In genomic region chr16:1745181-1745899, GRCh38 we compare ENCODE assay signal across 11 cellular contexts. TPM values are rescaled to one million over a fixed set of nuclear protein-coding genes. Genes with fewer than 3 reads are reported as not detected.
A peak's percentile ranks its signal among the peaks of the same experiment; 100 is the strongest.
DNase-seq lines count a peak whose midpoint lies in the region; FAIRE-seq and TF ChIP-seq lines count a peak whose summit lies in the region.
"Had no signal": no experiment of that assay in that cellular context is flagged by ENCODE, and none has a peak within 500 bp of the region (broad histone marks: within the 10 kb centered on the region; RNA-seq: fewer than 3 reads in every experiment).

No MANE protein-coding gene starts in this region.

- H3K14ac ChIP-seq in trophoblast cell (ENCODE audit: low read length), result peak overlapping the region; percentile 81

- H3K27me3 Mint-ChIP-seq in activated CD4-positive, alpha-beta memory T cell treated with anti-CD3 and anti-CD28 coated beads, Interleukin-2, amount 10 ng/mL, durations not matched to agents 7 days and 5 days, result no peaks in the 10 kb centered on the region

- H3K9ac ChIP-seq in trophoblast cell (ENCODE audit: low read length), result no peak overlapping the region

- DNase-seq in EL (peak; percentile 97), RCC 7860 (ENCODE audit: low spot score) (peak; percentile 31), epithelial cell of esophagus (ENCODE audit: low read depth) (peak; percentile 57), trophoblast cell (peak; percentile 86 to 88), T-helper 9 cell (no peak), CD1c-positive myeloid dendritic cell (ENCODE audit: extremely low spot score) (no peak), GM12891 (ENCODE audit: insufficient read length, low spot score) (no peak)
- DNase-seq in activated CD4-positive, alpha-beta memory T cell treated with anti-CD3 and anti-CD28 coated beads, Interleukin-2, amount 10 ng/mL, durations not matched to agents 7 days and 5 days, result no peak
- DNase-seq: adrenal gland, NCI-H1930 had no signal

- H3K4me2 ChIP-seq in trophoblast cell (ENCODE audit: low read length), result peak overlapping the region; percentile 29

- H3K4me3 ChIP-seq in epithelial cell of esophagus (ENCODE audit: low read length), result no peak overlapping the region
- H3K4me3 ChIP-seq in trophoblast cell (ENCODE audit: low read depth, low read length), result no peak overlapping the region
- H3K4me3 ChIP-seq: adrenal gland had no signal

- H3K4ac ChIP-seq in trophoblast cell (ENCODE audit: low read depth, low read length), result peak overlapping the region; percentile 40

- peak overlapping the region; percentile 90 for H2BK5ac ChIP-seq in trophoblast cell (ENCODE audit: low read depth, low read length, poor library complexity)

- H3K4me1 ChIP-seq in trophoblast cell (ENCODE audit: control insufficient read depth in 1 of 2, insufficient read depth in 2 of 2, low read length in 2 of 2), result peaks cover 26 to 32% of the 10 kb centered on the region in 2 experiments
- H3K4me1 ChIP-seq: adrenal gland had no signal

- peaks cover 10% of the 10 kb centered on the region for H3K9me3 ChIP-seq in trophoblast cell (ENCODE audit: insufficient read depth, low read depth, low read length)
- H3K9me3 ChIP-seq: adrenal gland had no signal

- peak overlapping the region; percentile 92 for H2BK120ac ChIP-seq in trophoblast cell (ENCODE audit: insufficient read depth, low read length, poor library complexity)

- peak overlapping the region; percentile 72 for H4K8ac ChIP-seq in trophoblast cell (ENCODE audit: low read depth, low read length)

- no peak overlapping the region for H2AFZ ChIP-seq in trophoblast cell (ENCODE audit: insufficient read depth, low read length, poor library complexity)

- H3K27ac Mint-ChIP-seq in activated CD4-positive, alpha-beta memory T cell treated with anti-CD3 and anti-CD28 coated beads, Interleukin-2, amount 10 ng/mL, durations not matched to agents 7 days and 5 days, result no peak overlapping the region

- H3K27me3 ChIP-seq in trophoblast cell (ENCODE audit: insufficient read depth, low read length), result no peaks in the 10 kb centered on the region
- H3K27me3 ChIP-seq: adrenal gland had no signal

- POLR2A ChIA-PET in activated CD4-positive, alpha-beta memory T cell treated with anti-CD3 and anti-CD28 coated beads, Interleukin-2, amount 10 ng/mL, durations not matched to agents 7 days and 5 days (lab: Charles Lee), result no interaction called here

- no CpG with 5 or more reads among the region's 25 CpGs for WGBS in trophoblast cell (ENCODE audit: extremely low coverage, insufficient coverage, insufficient read length)

- no peak overlapping the region for H3K23ac ChIP-seq in trophoblast cell (ENCODE audit: low read length)

- H3K79me1 ChIP-seq in trophoblast cell (ENCODE audit: low read length), result peaks cover 20% of the 10 kb centered on the region

- peak; percentile 6 for TF ChIP-seq CTCF in epithelial cell of esophagus (IDR thresholded peaks at IDR 0.05; ENCODE audit: insufficient read depth, low read depth, low read length, missing control alignments)

- CTCF ChIA-PET in activated CD4-positive, alpha-beta memory T cell treated with anti-CD3 and anti-CD28 coated beads, Interleukin-2, amount 10 ng/mL, durations not matched to agents 7 days and 5 days (lab: Charles Lee), result interaction anchor here (0.7 to 1.0 kb wide), 2 partner anchors 22 to 39 kb away, joined by 3 to 4 read pairs; partner anchors contain the start of gene MAPK8IP3

- H2AK5ac ChIP-seq in trophoblast cell (ENCODE audit: low read length), result peak overlapping the region; percentile 93

- H3K36me3 ChIP-seq in trophoblast cell (ENCODE audit: control insufficient read depth in 1 of 2, insufficient read depth in 2 of 2, low read length in 2 of 2), result peaks cover 45% of the 10 kb centered on the region in 2 experiments

- peaks cover 15% of the 10 kb centered on the region for H3K79me2 ChIP-seq in trophoblast cell (ENCODE audit: control insufficient read depth, insufficient read depth, low read length, poor library complexity)

- H4K12ac ChIP-seq in trophoblast cell (ENCODE audit: low read depth, low read length), result peak overlapping the region; percentile 2

- peak overlapping the region; percentile 88 for H3K18ac ChIP-seq in trophoblast cell (ENCODE audit: low read length)

- H3K4me3 Mint-ChIP-seq in activated CD4-positive, alpha-beta memory T cell treated with anti-CD3 and anti-CD28 coated beads, Interleukin-2, amount 10 ng/mL, durations not matched to agents 7 days and 5 days, result no peak overlapping the region

- FAIRE-seq in RCC 7860 (lab: Jason Lieb, UNC) (no peak), GM12891 (lab: Jason Lieb, UNC) (no peak)

- no peaks in the 10 kb centered on the region for H3K4me1 Mint-ChIP-seq in activated CD4-positive, alpha-beta memory T cell treated with anti-CD3 and anti-CD28 coated beads, Interleukin-2, amount 10 ng/mL, durations not matched to agents 7 days and 5 days

- peak overlapping the region; percentile 79 for H2BK12ac ChIP-seq in trophoblast cell (ENCODE audit: low read length)

- H4K91ac ChIP-seq in trophoblast cell (ENCODE audit: low read depth, low read length), result peak overlapping the region; percentile 93

- peaks cover 7% of the 10 kb centered on the region for H3K36me3 Mint-ChIP-seq in activated CD4-positive, alpha-beta memory T cell treated with anti-CD3 and anti-CD28 coated beads, Interleukin-2, amount 10 ng/mL, durations not matched to agents 7 days and 5 days (ENCODE audit: low read depth)

- TF ChIP-seq POLR2A in GM12891 (IDR thresholded peaks at IDR 0.05; ENCODE audit: low read depth, low read length), result no peak

- peak overlapping the region; percentile 99 for H3K27ac ChIP-seq in trophoblast cell (ENCODE audit: low read depth, low read length)
- H3K27ac ChIP-seq: adrenal gland, HL-60 had no signal

- no peaks in the 10 kb centered on the region for H3K9me3 Mint-ChIP-seq in activated CD4-positive, alpha-beta memory T cell treated with anti-CD3 and anti-CD28 coated beads, Interleukin-2, amount 10 ng/mL, durations not matched to agents 7 days and 5 days

TF ChIP-seq in GM12891, 5 proteins besides CTCF, POLR2A, EP300 and RAD21:
- no peak for TF ChIP-seq PAX5 (IDR thresholded peaks at IDR 0.05; ENCODE audit: insufficient read depth, low read length, severe bottlenecking)
- TF ChIP-seq POLR2AphosphoS5 (IDR thresholded peaks at IDR 0.05; ENCODE audit: low read depth, low read length), result no peak
- no peak for TF ChIP-seq SPI1 (IDR thresholded peaks at IDR 0.05; ENCODE audit: low read depth, low read length)
- TF ChIP-seq TAF1 (IDR thresholded peaks at IDR 0.05; ENCODE audit: low read depth, low read length), result no peak
- TF ChIP-seq POU2F2 (IDR thresholded peaks at IDR 0.05; ENCODE audit: low read depth, low read length), result no peak

RNA-seq across cellular contexts. Expression of gene NME3, which starts 26.0 kb away (rescaled TPM):
- polyA plus RNA-seq in trophoblast cell (2013), result 31.6 TPM in 2 replicates
- total RNA-seq in activated CD4-positive, alpha-beta memory T cell treated with anti-CD3 and anti-CD28 coated beads, Interleukin-2, amount 10 ng/mL, durations not matched to agents 7 days and 5 days, result 10 to 100 TPM; 48.0 to 52.0 TPM
- polyA plus RNA-seq in GM12891 (2012; ENCODE audit: low read depth, missing spikeins), result 62.8 TPM

RNA-seq across cellular contexts. Expression of gene EME2, which starts 27.3 kb away (rescaled TPM):
- polyA plus RNA-seq in trophoblast cell (2013), result 3.6 and 4.3 TPM in 2 replicates
- 10 to 100 TPM; 23.5 to 24.7 TPM for total RNA-seq in activated CD4-positive, alpha-beta memory T cell treated with anti-CD3 and anti-CD28 coated beads, Interleukin-2, amount 10 ng/mL, durations not matched to agents 7 days and 5 days
- 12.3 TPM for polyA plus RNA-seq in GM12891 (2012; ENCODE audit: low read depth, missing spikeins)

RNA-seq across cellular contexts. Expression of gene MRPS34, which starts 27.6 kb away (rescaled TPM):
- polyA plus RNA-seq in trophoblast cell (2013), result 94.3 and 98.1 TPM in 2 replicates
- total RNA-seq in activated CD4-positive, alpha-beta memory T cell treated with anti-CD3 and anti-CD28 coated beads, Interleukin-2, amount 10 ng/mL, durations not matched to agents 7 days and 5 days, result 10 to 100 TPM; 94.9 to 98.3 TPM
- 110 TPM for polyA plus RNA-seq in GM12891 (2012; ENCODE audit: low read depth, missing spikeins)

RNA-seq across cellular contexts. Expression of gene SPSB3, which starts 37.0 kb away (rescaled TPM):
- polyA plus RNA-seq in trophoblast cell (2013), result 33.2 and 35.2 TPM in 2 replicates
- total RNA-seq in activated CD4-positive, alpha-beta memory T cell treated with anti-CD3 and anti-CD28 coated beads, Interleukin-2, amount 10 ng/mL, durations not matched to agents 7 days and 5 days, result 10 to 100 TPM; 46.4 to 47.7 TPM
- 16.3 TPM for polyA plus RNA-seq in GM12891 (2012; ENCODE audit: low read depth, missing spikeins)

RNA-seq across cellular contexts. Expression of gene NUBP2, which starts 37.4 kb away (rescaled TPM):
- 44.4 and 44.6 TPM in 2 replicates for polyA plus RNA-seq in trophoblast cell (2013)
- 10 to 100 TPM; 40.8 to 43.5 TPM for total RNA-seq in activated CD4-positive, alpha-beta memory T cell treated with anti-CD3 and anti-CD28 coated beads, Interleukin-2, amount 10 ng/mL, durations not matched to agents 7 days and 5 days
- polyA plus RNA-seq in GM12891 (2012; ENCODE audit: low read depth, missing spikeins), result 43.5 TPM

Comparison
In these comparisons a context has a peak if more than half of its experiments do, and no peak if none do; other contexts are left out.
1. DNase-seq: peak in EL (single experiment), RCC 7860 (single experiment), epithelial cell of esophagus (single experiment) and trophoblast cell (2 of 2); none in activated CD4-positive, alpha-beta memory T cell treated with anti-CD3 and anti-CD28 coated beads, Interleukin-2, amount 10 ng/mL, durations not matched to agents 7 days and 5 days (single experiment), T-helper 9 cell (single experiment), CD1c-positive myeloid dendritic cell (single experiment) and GM12891 (single experiment).